In genomic region chr10:125521721-125522680, GRCh38 we compare ENCODE assay signal across 8 cellular contexts.
DNase-seq lines count a peak whose midpoint lies in the region; ATAC-seq and TF ChIP-seq lines count a peak whose summit lies in the region.

No MANE protein-coding gene starts in this region.

- H3K4me1 ChIP-seq in tibial artery: peaks cover 0 to 6% (median 0%) of the 10 kb centered on the region in 4 donors

- peaks cover 0 to 5% of the 10 kb centered on the region in 2 donors for H3K27me3 ChIP-seq in tibial artery

- H3K27ac Mint-ChIP-seq in activated naive CD8-positive, alpha-beta T cell treated with anti-CD3 and anti-CD28 coated beads, Interleukin-2, amount 50 U/mL, for 24 hours: no peak overlapping the region
- no peak overlapping the region for H3K27ac Mint-ChIP-seq in natural killer cell

- no peaks in the 10 kb centered on the region for H3K36me3 Mint-ChIP-seq in activated naive CD8-positive, alpha-beta T cell treated with anti-CD3 and anti-CD28 coated beads, Interleukin-2, amount 50 U/mL, for 24 hours (ENCODE audit: low read depth)
- no peaks in the 10 kb centered on the region for H3K36me3 Mint-ChIP-seq in natural killer cell

- intact Hi-C loops in natural killer cell (cut with micrococcal nuclease): no loop called here
- intact Hi-C loops in tibial artery (cut with DNase I; ENCODE audit: low total_unique reads): no loop called here

- H3K4me1 Mint-ChIP-seq in activated naive CD8-positive, alpha-beta T cell treated with anti-CD3 and anti-CD28 coated beads, Interleukin-2, amount 50 U/mL, for 24 hours: no peaks in the 10 kb centered on the region
- peaks cover 0 to 6% of the 10 kb centered on the region in 2 donors for H3K4me1 Mint-ChIP-seq in natural killer cell

- peak; percentile 68 for TF ChIP-seq CTCF in AG09309 (IDR thresholded peaks at IDR 0.05; ENCODE audit: control insufficient read depth, insufficient read depth, low read depth, low read length, missing control alignments)
- TF ChIP-seq CTCF in natural killer cell (IDR thresholded peaks at IDR 0.05): peak; percentile 80
- peak in 1 of 2 experiments; percentile 38 for TF ChIP-seq CTCF in tibial artery (IDR thresholded peaks at IDR 0.05)

- no peak for TF ChIP-seq POLR2A in GM18505 (IDR thresholded peaks at IDR 0.05; ENCODE audit: borderline replicate concordance, extremely low read depth, insufficient read depth, insufficient read length)

- DNase-seq in AG09309 (ENCODE audit: low read depth): no peak
- peak; percentile 34 for DNase-seq in activated naive CD8-positive, alpha-beta T cell treated with anti-CD3 and anti-CD28 coated beads, Interleukin-2, amount 50 U/mL, for 24 hours
- no peak for DNase-seq in natural killer cell
- no peak for DNase-seq in tibial artery
- no peak for DNase-seq in foreskin melanocyte
- no peak for DNase-seq in DMS79 treated with DMSO at 0.1 percent for 48 hours (lab: John Stamatoyannopoulos, UW)

- H3K36me3 ChIP-seq in tibial artery: no peaks in the 10 kb centered on the region

- H3K4me3 Mint-ChIP-seq in activated naive CD8-positive, alpha-beta T cell treated with anti-CD3 and anti-CD28 coated beads, Interleukin-2, amount 50 U/mL, for 24 hours: no peak overlapping the region
- H3K4me3 Mint-ChIP-seq in natural killer cell: no peak overlapping the region

- ATAC-seq in GM18505 (IDR thresholded peaks at IDR 0.05; ENCODE audit: unreplicated experiment) (peak; percentile 83), HG03520 (IDR thresholded peaks at IDR 0.05; ENCODE audit: unreplicated experiment) (peak; percentile 84), natural killer cell (peak; percentile 54 to 64 (median 58))
- ATAC-seq in activated naive CD8-positive, alpha-beta T cell treated with anti-CD3 and anti-CD28 coated beads, Interleukin-2, amount 50 U/mL, for 24 hours: peak; percentile 36

- H3K27ac ChIP-seq in tibial artery: no peak overlapping the region

- peaks cover 4% of the 10 kb centered on the region for H3K27me3 Mint-ChIP-seq in activated naive CD8-positive, alpha-beta T cell treated with anti-CD3 and anti-CD28 coated beads, Interleukin-2, amount 50 U/mL, for 24 hours
- peaks cover 15% of the 10 kb centered on the region in 2 donors for H3K27me3 Mint-ChIP-seq in natural killer cell (ENCODE audit: low read depth in 2 of 2)

- no peaks in the 10 kb centered on the region for H3K9me3 ChIP-seq in tibial artery

- H3K4me3 ChIP-seq in AG09309 (ENCODE audit: control insufficient read depth, low read depth, low read length): no peak overlapping the region
- H3K4me3 ChIP-seq in tibial artery: no peak overlapping the region

- H3K9me3 Mint-ChIP-seq in activated naive CD8-positive, alpha-beta T cell treated with anti-CD3 and anti-CD28 coated beads, Interleukin-2, amount 50 U/mL, for 24 hours: no peaks in the 10 kb centered on the region
- H3K9me3 Mint-ChIP-seq in natural killer cell: no peaks in the 10 kb centered on the region
